Comparison of ENCODE assay signal across 2 cellular contexts in the genomic region with DNA sequence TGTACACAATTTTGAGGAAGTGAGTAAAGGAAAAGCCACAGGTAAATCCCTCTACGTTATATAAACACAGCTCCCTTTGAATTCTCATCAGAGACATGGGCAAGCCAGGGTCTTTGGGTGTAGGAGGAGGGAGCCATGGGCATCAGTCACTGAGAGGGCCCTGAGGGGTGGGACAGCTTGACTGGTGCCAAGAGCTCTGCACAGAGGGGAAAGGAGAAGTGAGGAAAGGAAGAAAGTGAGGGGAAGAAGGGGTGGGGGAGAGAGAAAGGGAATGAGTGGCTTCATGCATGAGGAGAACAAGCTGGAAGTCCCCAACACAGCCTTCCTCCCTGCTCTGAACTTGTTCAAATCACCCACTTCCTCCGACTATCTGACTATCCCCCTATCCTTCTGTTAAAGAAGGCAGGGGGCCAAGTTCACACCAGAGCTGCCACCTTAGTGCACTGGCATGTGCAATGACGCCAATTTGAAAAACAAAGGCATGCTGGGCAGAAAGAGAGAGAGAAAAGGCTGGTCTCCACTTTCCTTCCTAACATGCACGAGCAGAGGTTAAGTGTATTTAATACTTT.
A peak's percentile ranks its signal among the peaks of the same experiment; 100 is the strongest.
TF ChIP-seq lines count a peak whose summit lies in the region.

No MANE protein-coding gene starts in this region.

TF ChIP-seq in HepG2, 621 proteins besides CTCF, POLR2A, EP300 and RAD21:
- TF ChIP-seq BRCA1 (CRISPR knock-in tag; IDR thresholded peaks at IDR 0.05) = no peak
- no peak for TF ChIP-seq NFIB (CRISPR knock-in tag; IDR thresholded peaks at IDR 0.05; ENCODE audit: borderline replicate concordance)
- TF ChIP-seq, protein P1, sequence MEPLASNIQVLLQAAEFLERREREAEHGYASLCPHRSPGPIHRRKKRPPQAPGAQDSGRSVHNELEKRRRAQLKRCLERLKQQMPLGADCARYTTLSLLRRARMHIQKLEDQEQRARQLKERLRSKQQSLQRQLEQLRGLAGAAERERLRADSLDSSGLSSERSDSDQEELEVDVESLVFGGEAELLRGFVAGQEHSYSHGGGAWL (CRISPR knock-in tag; IDR thresholded peaks at IDR 0.05) = no peak
- TF ChIP-seq KLF15 (CRISPR knock-in tag; IDR thresholded peaks at IDR 0.05; ENCODE audit: borderline replicate concordance) = no peak
- peak; percentile 23 for TF ChIP-seq HNRNPK (IDR thresholded peaks at IDR 0.05; ENCODE audit: low read depth, low read length, poor library complexity, severe bottlenecking)
TF ChIP-seq in HepG2: peak in this region for 1.

TF ChIP-seq in WTC11, 78 proteins besides CTCF, POLR2A, EP300 and RAD21:
- TF ChIP-seq MYBL2 (CRISPR knock-in tag; IDR thresholded peaks at IDR 0.05) (0 out of 2 replicates have a peak, but pooled peaks have one; percentile 31), ZNF138 (CRISPR knock-in tag; conservative IDR thresholded peaks at IDR 0.05) (no peak)
